1 cellular context compared by ENCODE assay signal in genomic region chr10:88989824-88990527, GRCh38.
A peak's percentile ranks its signal among the peaks of the same experiment; 100 is the strongest.
TF ChIP-seq lines count a peak whose summit lies in the region.

No MANE protein-coding gene starts in this region.

TF ChIP-seq in HepG2, 621 proteins besides CTCF, POLR2A, EP300 and RAD21 (continued from another document):
- TF ChIP-seq ZNF747 (CRISPR knock-in tag; IDR thresholded peaks at IDR 0.05; ENCODE audit: borderline replicate concordance) = 0 out of 2 replicates have a peak, but pooled peaks have one; percentile 1
- no peak for TF ChIP-seq ZNF280B (CRISPR knock-in tag; IDR thresholded peaks at IDR 0.05; ENCODE audit: borderline replicate concordance)
- TF ChIP-seq NFYB (CRISPR knock-in tag; IDR thresholded peaks at IDR 0.05) = no peak
- 0 out of 2 replicates have a peak, but pooled peaks have one; percentile 3 for TF ChIP-seq TFAP4 (IDR thresholded peaks at IDR 0.05; ENCODE audit: borderline replicate concordance, low read depth)
- no peak for TF ChIP-seq ZSCAN5A (CRISPR knock-in tag; IDR thresholded peaks at IDR 0.05; ENCODE audit: borderline replicate concordance)
- TF ChIP-seq GPN1 (CRISPR knock-in tag; IDR thresholded peaks at IDR 0.05; ENCODE audit: borderline replicate concordance) = no peak
- TF ChIP-seq FOXP4 (CRISPR knock-in tag; IDR thresholded peaks at IDR 0.05) = 0 out of 2 replicates have a peak, but pooled peaks have one; percentile 17
- no peak for TF ChIP-seq DNMT1 (CRISPR knock-in tag; IDR thresholded peaks at IDR 0.05)
- peak; percentile 39 for TF ChIP-seq RBM22 (optimal IDR thresholded peaks at IDR 0.05; ENCODE audit: low read length)
- no peak for TF ChIP-seq SRSF4 (IDR thresholded peaks at IDR 0.05; ENCODE audit: low read depth, low read length, poor library complexity, severe bottlenecking)
- TF ChIP-seq ZSCAN9 (CRISPR knock-in tag; IDR thresholded peaks at IDR 0.05; ENCODE audit: borderline replicate concordance) = 0 out of 2 replicates have a peak, but pooled peaks have one; percentile 20
- TF ChIP-seq ZNF138 (CRISPR knock-in tag; IDR thresholded peaks at IDR 0.05; ENCODE audit: low read depth) = no peak
- 0 out of 2 replicates have a peak, but pooled peaks have one; percentile 1 for TF ChIP-seq TGIF2 (CRISPR knock-in tag; IDR thresholded peaks at IDR 0.05)
- TF ChIP-seq ELF4 (CRISPR knock-in tag; IDR thresholded peaks at IDR 0.05; ENCODE audit: borderline replicate concordance) = no peak
- TF ChIP-seq ZNF557 (CRISPR knock-in tag; IDR thresholded peaks at IDR 0.05) = no peak
- peak; percentile 63; the same call in 1 of the 2 replicates for TF ChIP-seq ATF7 (IDR thresholded peaks at IDR 0.05)
- TF ChIP-seq ATF7 (CRISPR knock-in tag; IDR thresholded peaks at IDR 0.05) = no peak
- TF ChIP-seq ZNF329 (CRISPR knock-in tag; IDR thresholded peaks at IDR 0.05; ENCODE audit: low read depth) = 0 out of 2 replicates have a peak, but pooled peaks have one; percentile 6
- no peak for TF ChIP-seq ZNF563 (CRISPR knock-in tag; IDR thresholded peaks at IDR 0.05)
- peak; percentile 80 for TF ChIP-seq CEBPB (IDR thresholded peaks at IDR 0.05; ENCODE audit: borderline replicate concordance, low read depth, low read length)
- no peak for TF ChIP-seq ZNF282 (IDR thresholded peaks at IDR 0.05; ENCODE audit: partially characterized antibody)
- no peak for TF ChIP-seq GLI4 (CRISPR knock-in tag; IDR thresholded peaks at IDR 0.05; ENCODE audit: borderline replicate concordance)
- TF ChIP-seq HMGA1 (CRISPR knock-in tag; conservative IDR thresholded peaks at IDR 0.05) = no peak
- 0 out of 2 replicates have a peak, but pooled peaks have one; percentile 25 for TF ChIP-seq MED13 (CRISPR knock-in tag; IDR thresholded peaks at IDR 0.05)
- no peak for TF ChIP-seq SSRP1 (CRISPR knock-in tag; IDR thresholded peaks at IDR 0.05)
- TF ChIP-seq SATB2 (CRISPR knock-in tag; IDR thresholded peaks at IDR 0.05) = no peak
- TF ChIP-seq CEBPG (CRISPR knock-in tag; IDR thresholded peaks at IDR 0.05) = peak; percentile 38
- TF ChIP-seq HOXA5 (CRISPR knock-in tag; IDR thresholded peaks at IDR 0.05) = no peak
- peak; percentile 33; the same call in 1 of the 2 replicates for TF ChIP-seq TBX2 (CRISPR knock-in tag; IDR thresholded peaks at IDR 0.05; ENCODE audit: borderline replicate concordance)
- TF ChIP-seq SRY (CRISPR knock-in tag; IDR thresholded peaks at IDR 0.05) = peak; percentile 17; the same call in 1 of the 2 replicates
- no peak; the same call in 1 of the 2 replicates for TF ChIP-seq ERF (CRISPR knock-in tag; IDR thresholded peaks at IDR 0.05)
- peak in 1 of 2 experiments; percentile 30; a peak in 1 of 4 replicates for TF ChIP-seq KLF16 (CRISPR knock-in tag; IDR thresholded peaks at IDR 0.05)
- TF ChIP-seq ZNF414 (CRISPR knock-in tag; IDR thresholded peaks at IDR 0.05) = peak; percentile 10; the same call in 1 of the 2 replicates
- no peak for TF ChIP-seq CHD4 (IDR thresholded peaks at IDR 0.05; ENCODE audit: borderline replicate concordance, low read length)
- 0 out of 2 replicates have a peak, but pooled peaks have one; percentile 49 for TF ChIP-seq ZNF674 (CRISPR knock-in tag; IDR thresholded peaks at IDR 0.05; ENCODE audit: low read depth)
